Comparison of ENCODE assay signal across 18 cellular contexts in the genomic region with DNA sequence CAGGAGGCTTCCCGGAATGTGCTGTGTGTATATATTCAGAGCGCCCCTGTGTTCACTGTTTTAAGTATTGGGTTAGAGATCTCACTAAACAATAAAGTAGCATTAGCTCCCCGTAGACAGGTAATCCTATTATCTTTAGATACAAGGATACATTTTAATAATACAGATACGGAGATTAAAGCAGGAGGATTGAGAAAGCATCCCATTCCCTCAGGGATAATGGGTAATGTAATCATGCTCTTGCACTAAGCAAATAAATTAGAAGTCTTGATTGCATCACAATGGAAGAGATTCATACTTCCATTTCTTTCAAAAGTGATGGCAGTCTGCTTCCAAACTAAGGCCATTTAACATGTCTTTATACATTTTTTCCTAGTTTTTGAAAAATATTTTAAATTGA.
DNase-seq lines count a peak whose midpoint lies in the region; ATAC-seq and TF ChIP-seq lines count a peak whose summit lies in the region.
"Had no signal": no experiment of that assay in that cellular context is flagged by ENCODE, and none has a peak within 500 bp of the region (broad histone marks: within the 10 kb centered on the region; RNA-seq: fewer than 3 reads in every experiment).

No MANE protein-coding gene starts in this region.

- H3K4me3 ChIP-seq in mammary epithelial cell (replicated peaks in 1 of 3; ENCODE audit: insufficient read depth in 1 of 3, low read depth in 2 of 3, low read length in 3 of 3) = no peak overlapping the region
- peak overlapping the region; percentile 48 for H3K4me3 ChIP-seq in SK-N-MC
- H3K4me3 ChIP-seq in epithelial cell of esophagus (ENCODE audit: low read length) = no peak overlapping the region
- H3K4me3 ChIP-seq: BLaER1 treated with 17β-estradiol and CSF1 and Interleukin-3, amounts not matched to agents 10 nM and 100 nM; GM23338 had no signal

- H3K4me2 ChIP-seq in mammary epithelial cell (ENCODE audit: insufficient read depth, low read depth, low read length) = no peak overlapping the region
- H3K4me2 ChIP-seq: BLaER1 treated with 17β-estradiol and CSF1 and Interleukin-3, amounts not matched to agents 10 nM and 100 nM; GM23338 had no signal

- H3K36me3 Mint-ChIP-seq in MCF 10A (ENCODE audit: insufficient read depth, unreplicated experiment) = no peaks in the 10 kb centered on the region
- H3K36me3 Mint-ChIP-seq: CD4-positive, CD25-positive, alpha-beta regulatory T cell had no signal

- H3K27ac ChIP-seq in mammary epithelial cell (ENCODE audit: insufficient read depth, low read depth, low read length) = no peak overlapping the region
- no peak overlapping the region for H3K27ac ChIP-seq in SK-N-MC
- H3K27ac ChIP-seq: BLaER1 treated with 17β-estradiol and CSF1 and Interleukin-3, amounts not matched to agents 10 nM and 100 nM; HL-60 had no signal

- in situ Hi-C loops in mammary epithelial cell (cut with MboI; ENCODE audit: low sequenced_read_pairs in 2 of 2) = no loop called here

- no peak for ATAC-seq in GM18505 (IDR thresholded peaks at IDR 0.05; ENCODE audit: unreplicated experiment)
- ATAC-seq: GM23338 had no signal

- no peak overlapping the region for H3K4me3 Mint-ChIP-seq in MCF 10A (ENCODE audit: unreplicated experiment)
- H3K4me3 Mint-ChIP-seq: CD4-positive, CD25-positive, alpha-beta regulatory T cell; GM23338 had no signal

- WGBS in mammary epithelial cell (ENCODE audit: low coverage, missing lambda C conversion rate) = 44% methylated on average over 4 of the region's 4 CpGs

- no peak overlapping the region for H3K9ac ChIP-seq in mammary epithelial cell (ENCODE audit: insufficient read depth, low read length)
- H3K9ac ChIP-seq in SK-N-MC (ENCODE audit: insufficient read length) = no peak overlapping the region
- H3K9ac ChIP-seq: BLaER1 treated with 17β-estradiol and CSF1 and Interleukin-3, amounts not matched to agents 10 nM and 100 nM had no signal

- DNase-seq in MCF 10A (ENCODE audit: unreplicated experiment) (peak; percentile 36), mammary epithelial cell (no peak), NCI-H69 (lab: John Stamatoyannopoulos, UW) (peak; percentile 61), SK-N-MC (ENCODE audit: low read depth, low spot score) (no peak), epithelial cell of esophagus (ENCODE audit: low read depth) (peak; percentile 13), activated gamma-delta T cell (lab: John Stamatoyannopoulos, UW) (no peak), retina (no peak)
- DNase-seq: 8988T; AML-193; CD4-positive, CD25-positive, alpha-beta regulatory T cell; DMS153; DND-41; GF-D8; H7 had no signal

- no peaks in the 10 kb centered on the region for H3K9me3 Mint-ChIP-seq in MCF 10A (ENCODE audit: unreplicated experiment)
- H3K9me3 Mint-ChIP-seq: GM23338 had no signal

- BruUV-seq in MCF 10A (replicated peaks; lab: Mats Ljungman, UMichigan) (no TSS peak), mammary epithelial cell (replicated peaks; lab: Mats Ljungman, UMichigan) (no TSS peak)

- intact Hi-C loops in MCF 10A (cut with micrococcal nuclease) (no loop called here), mammary epithelial cell (cut with micrococcal nuclease) (no loop called here)

- no peaks in the 10 kb centered on the region for H3K79me2 ChIP-seq in mammary epithelial cell (ENCODE audit: insufficient read depth, low read length)

- no peaks in the 10 kb centered on the region for H3K36me3 ChIP-seq in mammary epithelial cell (ENCODE audit: insufficient read depth, low read length)
- no peaks in the 10 kb centered on the region for H3K36me3 ChIP-seq in SK-N-MC (ENCODE audit: insufficient read depth, low read length)

- POLR2A ChIA-PET in MCF 10A (lab: Yijun Ruan, JAX) = interaction anchor here (0.7 kb wide), 1 partner anchor 83 kb away, joined by 4 read pairs; no protein-coding TSS in a partner anchor

- H3K4me1 ChIP-seq in mammary epithelial cell (ENCODE audit: insufficient read depth, low read length) = no peaks in the 10 kb centered on the region

- no peaks in the 10 kb centered on the region for H3K27me3 Mint-ChIP-seq in MCF 10A (ENCODE audit: insufficient read depth, unreplicated experiment)
- H3K27me3 Mint-ChIP-seq: CD4-positive, CD25-positive, alpha-beta regulatory T cell had no signal

- H3K27me3 ChIP-seq in mammary epithelial cell (ENCODE audit: insufficient read depth, low read length) = no peaks in the 10 kb centered on the region
- H3K27me3 ChIP-seq: BLaER1 treated with 17β-estradiol and CSF1 and Interleukin-3, amounts not matched to agents 10 nM and 100 nM had no signal

- dilution Hi-C loops in mammary epithelial cell (cut with HindIII; ENCODE audit: low sequenced_read_pairs) = no loop called here

- no peak for TF ChIP-seq POLR2A in GM18505 (IDR thresholded peaks at IDR 0.05; ENCODE audit: borderline replicate concordance, extremely low read depth, insufficient read depth, insufficient read length)

- CTCF ChIA-PET in MCF 10A (lab: Yijun Ruan, JAX) (no interaction called here), mammary epithelial cell (lab: Charles Lee; ENCODE audit: low non-redundant PET) (no interaction called here)

- H4K20me1 ChIP-seq in mammary epithelial cell (ENCODE audit: insufficient read depth, low read length) = no peaks in the 10 kb centered on the region
- H4K20me1 ChIP-seq: BLaER1 treated with 17β-estradiol and CSF1 and Interleukin-3, amounts not matched to agents 10 nM and 100 nM had no signal

- H2AFZ ChIP-seq in mammary epithelial cell (ENCODE audit: low read depth, low read length) = no peak overlapping the region
- H2AFZ ChIP-seq: GM23338 had no signal

- no peak overlapping the region for H3K27ac Mint-ChIP-seq in MCF 10A (ENCODE audit: low read depth, unreplicated experiment)
- H3K27ac Mint-ChIP-seq: CD4-positive, CD25-positive, alpha-beta regulatory T cell; GM23338 had no signal

- TF ChIP-seq CTCF in MCF 10A (IDR thresholded peaks at IDR 0.05; ENCODE audit: unreplicated experiment) (no peak), mammary epithelial cell (conservative IDR thresholded peaks at IDR 0.05 in 1 of 2, IDR thresholded peaks at IDR 0.05 in 1 of 2; ENCODE audit: extremely low read depth in 1 of 2, insufficient read depth in 1 of 2, low read depth in 1 of 2, low read length in 2 of 2) (no peak), epithelial cell of esophagus (IDR thresholded peaks at IDR 0.05; ENCODE audit: insufficient read depth, low read depth, low read length, missing control alignments) (no peak)

- H3K9me3 ChIP-seq in mammary epithelial cell (replicated peaks; ENCODE audit: insufficient read depth, low read length) (no peaks in the 10 kb centered on the region), SK-N-MC (ENCODE audit: low read depth, low read length) (no peaks in the 10 kb centered on the region)

- H3K4me1 Mint-ChIP-seq in MCF 10A (ENCODE audit: insufficient read depth, unreplicated experiment) = no peaks in the 10 kb centered on the region
- H3K4me1 Mint-ChIP-seq: CD4-positive, CD25-positive, alpha-beta regulatory T cell; GM23338 had no signal

Comparison
In these comparisons a context has a peak if more than half of its experiments do, and no peak if none do; other contexts are left out.
1. DNase-seq: peak in MCF 10A (single experiment), NCI-H69 (single experiment) and epithelial cell of esophagus (single experiment); none in mammary epithelial cell (single experiment), SK-N-MC (single experiment), activated gamma-delta T cell (single experiment) and retina (single experiment).